1 cellular context compared by ENCODE assay signal in the genomic region with DNA sequence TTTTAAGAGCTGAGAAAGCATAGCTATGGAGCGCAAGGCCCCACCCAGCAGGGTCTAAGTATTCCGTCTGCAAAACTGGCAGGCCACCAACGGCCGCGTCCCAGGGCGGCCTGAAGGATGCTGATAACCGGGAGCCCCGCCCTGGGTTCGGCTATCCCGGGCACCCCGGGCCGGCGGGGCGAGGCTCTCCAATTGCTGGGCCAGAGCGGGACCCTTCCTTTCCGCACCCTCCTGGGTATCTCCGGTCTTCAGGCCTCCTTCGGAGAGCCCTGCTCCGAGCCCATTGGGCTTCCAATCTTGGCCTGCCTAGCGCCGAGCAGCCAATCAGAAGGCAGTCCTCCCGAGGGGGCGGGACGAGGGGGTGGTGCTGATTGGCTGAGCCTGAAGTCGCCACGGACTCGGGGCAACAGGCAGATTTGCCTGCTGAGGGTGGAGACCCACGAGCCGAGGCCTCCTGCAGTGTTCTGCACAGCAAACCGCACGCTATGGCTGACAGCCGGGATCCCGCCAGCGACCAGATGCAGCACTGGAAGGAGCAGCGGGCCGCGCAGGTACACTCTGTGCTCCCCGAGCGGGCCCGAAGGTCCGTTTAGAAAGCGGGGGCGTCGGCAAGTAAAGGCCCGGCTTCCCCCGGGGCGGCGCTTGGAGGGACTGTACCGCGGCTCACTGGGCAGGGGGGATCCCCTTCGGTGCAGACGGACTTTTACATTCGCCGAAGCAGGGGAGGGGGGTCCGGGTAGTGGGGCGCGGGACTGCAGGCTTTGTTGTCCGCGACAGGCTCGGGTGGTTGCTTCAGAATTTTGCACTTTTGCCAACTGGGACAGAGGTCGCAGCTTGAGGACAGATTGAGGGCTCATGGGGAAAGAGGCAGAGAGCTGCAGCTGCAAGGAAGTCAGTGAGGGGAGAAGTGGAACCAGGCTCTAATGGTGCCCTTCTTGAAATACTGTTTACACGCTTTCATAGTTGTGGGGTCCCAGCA.
A peak's percentile ranks its signal among the peaks of the same experiment; 100 is the strongest.
TF ChIP-seq lines count a peak whose summit lies in the region.

A gene (plus strand): TSS at position 406 of the 979 bp plus-strand sequence. CDS start 80 bp downstream, at position 486.

TF ChIP-seq in HEK293, 187 proteins besides CTCF, POLR2A, EP300 and RAD21 (continued from another document):
- TF ChIP-seq ZNF624 (tag by site-specific recombination; IDR thresholded peaks at IDR 0.05) (peak; percentile 91), ZNF214 (tag by site-specific recombination; IDR thresholded peaks at IDR 0.05; ENCODE audit: borderline replicate concordance) (no peak), ZNF701 (tag by site-specific recombination; IDR thresholded peaks at IDR 0.05) (no peak), HOXA7 (CRISPR knock-in tag; IDR thresholded peaks at IDR 0.05; ENCODE audit: borderline replicate concordance) (no peak), ZNF2 (tag by site-specific recombination; IDR thresholded peaks at IDR 0.05) (peak; percentile 85), ZNF514 (tag by site-specific recombination; IDR thresholded peaks at IDR 0.05) (no peak), YY1 (tag by site-specific recombination; IDR thresholded peaks at IDR 0.05) (peak; percentile 42), ZNF544 (tag by site-specific recombination; IDR thresholded peaks at IDR 0.05) (no peak), ZNF426 (tag by site-specific recombination; IDR thresholded peaks at IDR 0.05) (no peak), KLF16 (tag by site-specific recombination; IDR thresholded peaks at IDR 0.05) (no peak), ZSCAN16 (tag by site-specific recombination; IDR thresholded peaks at IDR 0.05) (0 out of 2 replicates have a peak, but pooled peaks have one; percentile 54), ZNF366 (tag by site-specific recombination; conservative IDR thresholded peaks at IDR 0.05) (no peak), SP3 (tag by site-specific recombination; IDR thresholded peaks at IDR 0.05) (peak; percentile 77), ZNF530 (tag by site-specific recombination; IDR thresholded peaks at IDR 0.05; ENCODE audit: low read depth) (no peak), ZNF404 (tag by site-specific recombination; IDR thresholded peaks at IDR 0.05) (0 out of 2 replicates have a peak, but pooled peaks have one; percentile 56), GLI4 (tag by site-specific recombination; IDR thresholded peaks at IDR 0.05) (no peak)
- TF ChIP-seq, protein P1, sequence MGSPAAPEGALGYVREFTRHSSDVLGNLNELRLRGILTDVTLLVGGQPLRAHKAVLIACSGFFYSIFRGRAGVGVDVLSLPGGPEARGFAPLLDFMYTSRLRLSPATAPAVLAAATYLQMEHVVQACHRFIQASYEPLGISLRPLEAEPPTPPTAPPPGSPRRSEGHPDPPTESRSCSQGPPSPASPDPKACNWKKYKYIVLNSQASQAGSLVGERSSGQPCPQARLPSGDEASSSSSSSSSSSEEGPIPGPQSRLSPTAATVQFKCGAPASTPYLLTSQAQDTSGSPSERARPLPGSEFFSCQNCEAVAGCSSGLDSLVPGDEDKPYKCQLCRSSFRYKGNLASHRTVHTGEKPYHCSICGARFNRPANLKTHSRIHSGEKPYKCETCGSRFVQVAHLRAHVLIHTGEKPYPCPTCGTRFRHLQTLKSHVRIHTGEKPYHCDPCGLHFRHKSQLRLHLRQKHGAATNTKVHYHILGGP (tag by site-specific recombination; IDR thresholded peaks at IDR 0.05), result no peak
- TF ChIP-seq, protein P2, sequence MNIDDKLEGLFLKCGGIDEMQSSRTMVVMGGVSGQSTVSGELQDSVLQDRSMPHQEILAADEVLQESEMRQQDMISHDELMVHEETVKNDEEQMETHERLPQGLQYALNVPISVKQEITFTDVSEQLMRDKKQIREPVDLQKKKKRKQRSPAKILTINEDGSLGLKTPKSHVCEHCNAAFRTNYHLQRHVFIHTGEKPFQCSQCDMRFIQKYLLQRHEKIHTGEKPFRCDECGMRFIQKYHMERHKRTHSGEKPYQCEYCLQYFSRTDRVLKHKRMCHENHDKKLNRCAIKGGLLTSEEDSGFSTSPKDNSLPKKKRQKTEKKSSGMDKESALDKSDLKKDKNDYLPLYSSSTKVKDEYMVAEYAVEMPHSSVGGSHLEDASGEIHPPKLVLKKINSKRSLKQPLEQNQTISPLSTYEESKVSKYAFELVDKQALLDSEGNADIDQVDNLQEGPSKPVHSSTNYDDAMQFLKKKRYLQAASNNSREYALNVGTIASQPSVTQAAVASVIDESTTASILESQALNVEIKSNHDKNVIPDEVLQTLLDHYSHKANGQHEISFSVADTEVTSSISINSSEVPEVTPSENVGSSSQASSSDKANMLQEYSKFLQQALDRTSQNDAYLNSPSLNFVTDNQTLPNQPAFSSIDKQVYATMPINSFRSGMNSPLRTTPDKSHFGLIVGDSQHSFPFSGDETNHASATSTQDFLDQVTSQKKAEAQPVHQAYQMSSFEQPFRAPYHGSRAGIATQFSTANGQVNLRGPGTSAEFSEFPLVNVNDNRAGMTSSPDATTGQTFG (tag by site-specific recombination; IDR thresholded peaks at IDR 0.05; ENCODE audit: borderline replicate concordance), result no peak
- TF ChIP-seq, protein P3, sequence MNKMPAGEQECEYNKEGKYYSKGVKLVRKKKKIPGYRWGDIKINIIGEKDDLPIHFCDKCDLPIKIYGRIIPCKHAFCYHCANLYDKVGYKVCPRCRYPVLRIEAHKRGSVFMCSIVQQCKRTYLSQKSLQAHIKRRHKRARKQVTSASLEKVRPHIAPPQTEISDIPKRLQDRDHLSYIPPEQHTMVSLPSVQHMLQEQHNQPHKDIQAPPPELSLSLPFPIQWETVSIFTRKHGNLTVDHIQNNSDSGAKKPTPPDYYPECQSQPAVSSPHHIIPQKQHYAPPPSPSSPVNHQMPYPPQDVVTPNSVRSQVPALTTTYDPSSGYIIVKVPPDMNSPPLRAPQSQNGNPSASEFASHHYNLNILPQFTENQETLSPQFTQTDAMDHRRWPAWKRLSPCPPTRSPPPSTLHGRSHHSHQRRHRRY (tag by site-specific recombination; IDR thresholded peaks at IDR 0.05), result no peak
- TF ChIP-seq, protein P4, sequence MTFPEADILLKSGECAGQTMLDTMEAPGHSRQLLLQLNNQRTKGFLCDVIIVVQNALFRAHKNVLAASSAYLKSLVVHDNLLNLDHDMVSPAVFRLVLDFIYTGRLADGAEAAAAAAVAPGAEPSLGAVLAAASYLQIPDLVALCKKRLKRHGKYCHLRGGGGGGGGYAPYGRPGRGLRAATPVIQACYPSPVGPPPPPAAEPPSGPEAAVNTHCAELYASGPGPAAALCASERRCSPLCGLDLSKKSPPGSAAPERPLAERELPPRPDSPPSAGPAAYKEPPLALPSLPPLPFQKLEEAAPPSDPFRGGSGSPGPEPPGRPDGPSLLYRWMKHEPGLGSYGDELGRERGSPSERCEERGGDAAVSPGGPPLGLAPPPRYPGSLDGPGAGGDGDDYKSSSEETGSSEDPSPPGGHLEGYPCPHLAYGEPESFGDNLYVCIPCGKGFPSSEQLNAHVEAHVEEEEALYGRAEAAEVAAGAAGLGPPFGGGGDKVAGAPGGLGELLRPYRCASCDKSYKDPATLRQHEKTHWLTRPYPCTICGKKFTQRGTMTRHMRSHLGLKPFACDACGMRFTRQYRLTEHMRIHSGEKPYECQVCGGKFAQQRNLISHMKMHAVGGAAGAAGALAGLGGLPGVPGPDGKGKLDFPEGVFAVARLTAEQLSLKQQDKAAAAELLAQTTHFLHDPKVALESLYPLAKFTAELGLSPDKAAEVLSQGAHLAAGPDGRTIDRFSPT (tag by site-specific recombination; IDR thresholded peaks at IDR 0.05), result no peak
- TF ChIP-seq, protein P5, sequence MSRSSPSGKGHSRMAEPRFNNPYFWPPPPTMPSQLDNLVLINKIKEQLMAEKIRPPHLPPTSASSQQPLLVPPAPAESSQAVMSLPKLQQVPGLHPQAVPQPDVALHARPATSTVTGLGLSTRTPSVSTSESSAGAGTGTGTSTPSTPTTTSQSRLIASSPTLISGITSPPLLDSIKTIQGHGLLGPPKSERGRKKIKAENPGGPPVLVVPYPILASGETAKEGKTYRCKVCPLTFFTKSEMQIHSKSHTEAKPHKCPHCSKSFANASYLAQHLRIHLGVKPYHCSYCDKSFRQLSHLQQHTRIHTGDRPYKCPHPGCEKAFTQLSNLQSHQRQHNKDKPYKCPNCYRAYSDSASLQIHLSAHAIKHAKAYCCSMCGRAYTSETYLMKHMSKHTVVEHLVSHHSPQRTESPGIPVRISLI (tag by site-specific recombination; IDR thresholded peaks at IDR 0.05), result no peak
- TF ChIP-seq, protein P6, sequence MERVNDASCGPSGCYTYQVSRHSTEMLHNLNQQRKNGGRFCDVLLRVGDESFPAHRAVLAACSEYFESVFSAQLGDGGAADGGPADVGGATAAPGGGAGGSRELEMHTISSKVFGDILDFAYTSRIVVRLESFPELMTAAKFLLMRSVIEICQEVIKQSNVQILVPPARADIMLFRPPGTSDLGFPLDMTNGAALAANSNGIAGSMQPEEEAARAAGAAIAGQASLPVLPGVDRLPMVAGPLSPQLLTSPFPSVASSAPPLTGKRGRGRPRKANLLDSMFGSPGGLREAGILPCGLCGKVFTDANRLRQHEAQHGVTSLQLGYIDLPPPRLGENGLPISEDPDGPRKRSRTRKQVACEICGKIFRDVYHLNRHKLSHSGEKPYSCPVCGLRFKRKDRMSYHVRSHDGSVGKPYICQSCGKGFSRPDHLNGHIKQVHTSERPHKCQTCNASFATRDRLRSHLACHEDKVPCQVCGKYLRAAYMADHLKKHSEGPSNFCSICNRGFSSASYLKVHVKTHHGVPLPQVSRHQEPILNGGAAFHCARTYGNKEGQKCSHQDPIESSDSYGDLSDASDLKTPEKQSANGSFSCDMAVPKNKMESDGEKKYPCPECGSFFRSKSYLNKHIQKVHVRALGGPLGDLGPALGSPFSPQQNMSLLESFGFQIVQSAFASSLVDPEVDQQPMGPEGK (tag by site-specific recombination; IDR thresholded peaks at IDR 0.05), result peak; percentile 57
- TF ChIP-seq, protein P7, sequence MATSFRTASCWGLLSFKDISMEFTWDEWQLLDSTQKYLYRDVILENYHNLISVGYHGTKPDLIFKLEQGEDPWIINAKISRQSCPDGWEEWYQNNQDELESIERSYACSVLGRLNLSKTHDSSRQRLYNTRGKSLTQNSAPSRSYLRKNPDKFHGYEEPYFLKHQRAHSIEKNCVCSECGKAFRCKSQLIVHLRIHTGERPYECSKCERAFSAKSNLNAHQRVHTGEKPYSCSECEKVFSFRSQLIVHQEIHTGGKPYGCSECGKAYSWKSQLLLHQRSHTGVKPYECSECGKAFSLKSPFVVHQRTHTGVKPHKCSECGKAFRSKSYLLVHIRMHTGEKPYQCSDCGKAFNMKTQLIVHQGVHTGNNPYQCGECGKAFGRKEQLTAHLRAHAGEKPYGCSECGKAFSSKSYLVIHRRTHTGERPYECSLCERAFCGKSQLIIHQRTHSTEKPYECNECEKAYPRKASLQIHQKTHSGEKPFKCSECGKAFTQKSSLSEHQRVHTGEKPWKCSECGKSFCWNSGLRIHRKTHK (tag by site-specific recombination; IDR thresholded peaks at IDR 0.05), result no peak
